ENCODE assay signal across 17 cellular contexts in genomic region chr19:28519218-28519779, GRCh38.
"Had no signal": no experiment of that assay in that cellular context is flagged by ENCODE, and none has a peak within 500 bp of the region (broad histone marks: within the 10 kb centered on the region; RNA-seq: fewer than 3 reads in every experiment).

No MANE protein-coding gene starts in this region.

- H3K27ac ChIP-seq: colonic mucosa, heart left ventricle, stomach, thoracic aorta, transverse colon had no signal

- H3K27me3 ChIP-seq: colonic mucosa, heart left ventricle, stomach, transverse colon had no signal

- H3K27ac Mint-ChIP-seq: endodermal cell, naive B cell, nephron had no signal

- H3K4me1 ChIP-seq: colonic mucosa, heart left ventricle, transverse colon had no signal

- H3K4me3 ChIP-seq: colonic mucosa, heart left ventricle, stomach, thoracic aorta, transverse colon had no signal

- H3K4me3 Mint-ChIP-seq: endodermal cell, naive B cell, nephron had no signal

- H3K36me3 Mint-ChIP-seq: naive B cell had no signal

- H3K4me1 Mint-ChIP-seq: naive B cell had no signal

- H3K9me3 Mint-ChIP-seq: naive B cell had no signal

- H3K36me3 ChIP-seq: colonic mucosa, heart left ventricle, stomach, thoracic aorta, transverse colon had no signal

- H3K27me3 Mint-ChIP-seq: naive B cell had no signal

- DNase-seq: colonic mucosa; effector CD4-positive, alpha-beta T cell; endodermal cell; erythroblast; foreskin melanocyte; heart left ventricle; kidney glomerular epithelial cell; mesendoderm; naive B cell; right cardiac atrium; small intestine; stimulated activated CD4-positive, alpha-beta T cell treated with anti-CD3 and anti-CD28 coated beads, Interleukin-12 subunit alpha, Interleukin-12 subunit beta, amount 100 ng/mL, for 4 hours; stimulated activated naive CD4-positive, alpha-beta T cell; stomach; transverse colon had no signal

- H3K9me3 ChIP-seq: colonic mucosa, heart left ventricle, stomach, thoracic aorta, transverse colon had no signal
